15 cellular contexts compared by ENCODE assay signal in the genomic region with DNA sequence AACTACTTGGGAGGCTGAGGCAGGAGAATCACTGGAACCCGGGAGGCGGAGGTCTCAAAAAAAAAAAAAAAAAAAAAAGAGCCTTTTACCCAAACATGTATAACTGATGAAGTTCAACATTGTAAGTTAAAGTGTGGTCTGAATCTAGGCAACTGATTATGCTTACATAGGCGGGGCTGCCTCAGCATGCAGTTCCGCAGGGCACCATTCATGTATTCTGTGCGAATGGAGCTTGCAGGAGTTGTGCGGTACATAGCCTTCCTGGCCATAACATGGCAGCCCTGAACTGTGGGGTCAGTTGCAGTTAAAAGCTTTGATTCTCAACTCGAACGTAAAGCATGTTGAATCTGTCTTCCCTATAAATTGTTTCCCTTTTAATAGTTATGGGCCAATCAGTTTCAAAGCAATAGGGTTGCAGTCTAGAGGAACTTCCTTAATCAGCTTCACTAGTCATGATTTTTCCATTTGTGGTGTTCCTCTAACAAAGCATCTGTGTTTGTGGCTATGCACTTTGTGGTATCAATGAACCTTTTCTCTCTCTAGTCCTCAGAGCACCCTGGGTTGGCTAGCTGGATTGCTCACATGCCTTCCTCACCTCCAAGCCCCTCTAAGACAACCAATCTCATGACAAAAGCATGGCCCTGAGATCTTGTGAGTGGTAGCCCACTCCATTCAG. TPM values are rescaled to one million over a fixed set of nuclear protein-coding genes. Genes with fewer than 3 reads are reported as not detected.
DNase-seq lines count a peak whose midpoint lies in the region; ATAC-seq and TF ChIP-seq lines count a peak whose summit lies in the region.
"Had no signal": no experiment of that assay in that cellular context is flagged by ENCODE, and none has a peak within 500 bp of the region (broad histone marks: within the 10 kb centered on the region; RNA-seq: fewer than 3 reads in every experiment).

No MANE protein-coding gene starts in this region.

- H3K9me3 ChIP-seq in transverse colon (no peaks in the 10 kb centered on the region), testis (no peaks in the 10 kb centered on the region)
- H3K9me3 ChIP-seq: thoracic aorta had no signal

- H3K4me3 ChIP-seq in transverse colon, result no peak overlapping the region
- no peak overlapping the region for H3K4me3 ChIP-seq in testis
- H3K4me3 ChIP-seq: thoracic aorta had no signal

- no peak for TF ChIP-seq EP300 in transverse colon (IDR thresholded peaks at IDR 0.05; ENCODE audit: low read depth)

- intact Hi-C loops in transverse colon (cut with DNase I; ENCODE audit: low total_unique reads), result no loop called here
- intact Hi-C loops in testis (cut with DNase I; ENCODE audit: low total_unique reads), result no loop called here

- H3K27ac ChIP-seq in transverse colon, result peak overlapping the region; percentile 47 to 76 (median 52)
- no peak overlapping the region for H3K27ac ChIP-seq in testis
- H3K27ac ChIP-seq: 22Rv1, thoracic aorta had no signal

- peak; percentile 17 for ATAC-seq in left lobe of liver
- ATAC-seq: PC-3 had no signal

- in situ Hi-C loops in transverse colon (cut with MboI; ENCODE audit: low pct_ligation_motif_present in 1 of 4, low pct_unique_long_range_greater_than_20kb in 1 of 4, low sequenced_read_pairs in 3 of 4), result loop anchor here in 1 of 4 donors (25.0 kb wide), 1 partner anchor 388 kb away; no protein-coding TSS in a partner anchor

- H3K27me3 ChIP-seq in transverse colon (no peaks in the 10 kb centered on the region), testis (no peaks in the 10 kb centered on the region)

- H3K36me3 ChIP-seq in transverse colon (no peaks in the 10 kb centered on the region), testis (ENCODE audit: low read depth, missing control alignments) (no peaks in the 10 kb centered on the region)

- DNase-seq in DMS53 (lab: John Stamatoyannopoulos, UW) (peak; percentile 18), DMS53 treated with DMSO at 0.1 percent for 48 hours (lab: John Stamatoyannopoulos, UW; ENCODE audit: unreplicated experiment) (no peak), SIG-M5 (lab: John Stamatoyannopoulos, UW) (peak; percentile 72), left lobe of liver (ENCODE audit: low spot score) (no peak), transverse colon (no peak), NCI-H187 (lab: John Stamatoyannopoulos, UW) (no peak), NCI-H82 treated with DMSO at 0.1 percent for 48 hours (lab: John Stamatoyannopoulos, UW; ENCODE audit: unreplicated experiment) (no peak), testis (no peak)
- DNase-seq: activated naive CD8-positive, alpha-beta T cell treated with anti-CD3 and anti-CD28 coated beads, Interleukin-2, amount 10 ng/mL, durations not matched to agents 7 days and 5 days; DMS 273 treated with DMSO at 0.1 percent for 48 hours; H9; NCI-H2029 treated with DMSO at 0.1 percent for 48 hours; PC-3 had no signal

- peaks cover 0 to 36% (median 18%) of the 10 kb centered on the region in 4 donors for H3K4me1 ChIP-seq in transverse colon
- H3K4me1 ChIP-seq in testis, result no peaks in the 10 kb centered on the region

- peak in 1 of 5 experiments; percentile 17 for TF ChIP-seq CTCF in transverse colon (IDR thresholded peaks at IDR 0.05)
- no peak for TF ChIP-seq CTCF in testis (IDR thresholded peaks at IDR 0.05)

- 50 to 72% methylated on average over 7 to 8 of the region's 8 CpGs for WGBS in transverse colon (ENCODE audit: low coverage in 1 of 2), 2 donors
- WGBS in testis, 2 donors, result 89 to 90% methylated on average over 8 of the region's 8 CpGs

- no peak for TF ChIP-seq POLR2A in transverse colon (IDR thresholded peaks at IDR 0.05)
- no peak for TF ChIP-seq POLR2A in testis (IDR thresholded peaks at IDR 0.05)

RNA-seq across cellular contexts. Expression of a gene that starts 30.6 kb away (rescaled TPM):
- total RNA-seq in left lobe of liver (2.2 TPM), transverse colon (10 to 100 TPM; 11.6 to 32.2 (median 15.9) TPM), testis (10 to 100 TPM; 25.9 to 28.2 TPM)
- 13.3 TPM for polyA plus RNA-seq in testis (ENCODE audit: insufficient read depth, low read depth, low replicate concordance)

RNA-seq across cellular contexts. Expression of a gene that starts 36.4 kb away (rescaled TPM):
- 8.1 TPM for total RNA-seq in left lobe of liver
- 10 to 100 TPM in 1 of 4 donors, 1 to 10 TPM in 3; 5.9 to 18.7 (median 9.1) TPM for total RNA-seq in transverse colon
- 10 to 100 TPM; 14.3 to 17.8 TPM for total RNA-seq in testis
- 28.5 TPM for polyA plus RNA-seq in testis (ENCODE audit: insufficient read depth, low read depth, low replicate concordance)

Comparison
In these comparisons a context has a peak if more than half of its experiments do, and no peak if none do; other contexts are left out.
1. DNase-seq: peak in DMS53 (single experiment) and SIG-M5 (single experiment); none in DMS53 treated with DMSO at 0.1 percent for 48 hours (single experiment), left lobe of liver (single experiment), transverse colon (single experiment), NCI-H187 (0 of 2), NCI-H82 treated with DMSO at 0.1 percent for 48 hours (single experiment) and testis (single experiment).
2. H3K27ac ChIP-seq: peak in transverse colon (4 of 4); none in testis (0 of 2).